8 cellular contexts compared by ENCODE assay signal in genomic region chr22:29907753-29908515, GRCh38. TPM values are rescaled to one million over a fixed set of nuclear protein-coding genes. Genes with fewer than 3 reads are reported as not detected.
DNase-seq lines count a peak whose midpoint lies in the region; ATAC-seq and TF ChIP-seq lines count a peak whose summit lies in the region.

No MANE protein-coding gene starts in this region.

- DNase-seq in DND-41 (peak; percentile 11), fibroblast of pulmonary artery (ENCODE audit: low read depth) (peak; percentile 95), osteocyte (ENCODE audit: extremely low spot score, unreplicated experiment) (no peak)
- DNase-seq in activated effector memory CD4-positive, alpha-beta T cell treated with Interleukin-2 at 50 U/mL for 16 hours: no peak

- H3K36me3 ChIP-seq in DND-41 (ENCODE audit: insufficient read depth, low read length): no peaks in the 10 kb centered on the region
- H3K36me3 ChIP-seq in Loucy (ENCODE audit: insufficient read depth, low read length): no peaks in the 10 kb centered on the region

- H3K27me3 ChIP-seq in DND-41 (ENCODE audit: insufficient read depth, low read length, poor library complexity): no peaks in the 10 kb centered on the region
- no peaks in the 10 kb centered on the region for H3K27me3 ChIP-seq in Loucy (ENCODE audit: insufficient read depth, low read length, poor library complexity, severe bottlenecking)

- H2AFZ ChIP-seq in DND-41 (ENCODE audit: low read depth, low read length) (no peak overlapping the region), Loucy (ENCODE audit: low read length) (no peak overlapping the region)

- peak; percentile 45; the same call in 1 of the 3 replicates for ATAC-seq in DND-41 (ENCODE audit: insufficient read depth, low read depth)
- peak; percentile 86 for ATAC-seq in SK-N-SH treated with all-trans-retinoic acid at 6 μM for 48 hours
- no peak for ATAC-seq in stimulated activated memory B cell treated with anti-CD40 and anti-IgM and Interleukin-4, amounts not matched to agents 10 μg/mL and 1 μg/mL and 100 μg/mL, for 72 hours
- ATAC-seq in GM21515 (IDR thresholded peaks at IDR 0.05; ENCODE audit: unreplicated experiment): no peak

- H3K27ac ChIP-seq in DND-41 (ENCODE audit: low read length): no peak overlapping the region

- no peaks in the 10 kb centered on the region for H3K4me1 ChIP-seq in DND-41 (ENCODE audit: insufficient read depth, low read length)
- H3K4me1 ChIP-seq in Loucy (ENCODE audit: insufficient read depth, low read length, poor library complexity, severe bottlenecking): peaks cover 22% of the 10 kb centered on the region

- H3K4me3 Mint-ChIP-seq in osteocyte (ENCODE audit: unreplicated experiment): no peak overlapping the region
- H3K4me3 Mint-ChIP-seq in stimulated activated memory B cell treated with anti-CD40 and anti-IgM and Interleukin-4, amounts not matched to agents 10 μg/mL and 1 μg/mL and 100 μg/mL, for 72 hours: no peak overlapping the region

- H3K79me2 ChIP-seq in DND-41 (ENCODE audit: insufficient read depth, low read length) (peaks cover 88% of the 10 kb centered on the region), Loucy (ENCODE audit: insufficient read depth, low read length) (peaks cover 92% of the 10 kb centered on the region)

- H3K4me3 ChIP-seq in DND-41 (ENCODE audit: low read depth in 1 of 2, low read length in 2 of 2) (no peak overlapping the region), Loucy (ENCODE audit: low read length, poor library complexity, severe bottlenecking) (peak overlapping the region; percentile 3), fibroblast of pulmonary artery (replicated peaks; ENCODE audit: low read depth, low read length) (no peak overlapping the region)

- peaks cover 33% of the 10 kb centered on the region for H4K20me1 ChIP-seq in DND-41 (ENCODE audit: insufficient read depth, low read length)
- H4K20me1 ChIP-seq in Loucy (ENCODE audit: insufficient read depth, low read length, poor library complexity, severe bottlenecking): peaks cover 26% of the 10 kb centered on the region

- H3K9me3 Mint-ChIP-seq in osteocyte (ENCODE audit: unreplicated experiment): no peaks in the 10 kb centered on the region
- no peaks in the 10 kb centered on the region for H3K9me3 Mint-ChIP-seq in stimulated activated memory B cell treated with anti-CD40 and anti-IgM and Interleukin-4, amounts not matched to agents 10 μg/mL and 1 μg/mL and 100 μg/mL, for 72 hours

- H3K9ac ChIP-seq in DND-41 (ENCODE audit: low read depth, low read length) (no peak overlapping the region), Loucy (ENCODE audit: low read depth, low read length, poor library complexity, severe bottlenecking) (no peak overlapping the region)

- no peaks in the 10 kb centered on the region; the same call in 1 of the 2 replicates for H3F3A ChIP-seq in Loucy (ENCODE audit: low read depth)

- TF ChIP-seq CTCF in DND-41 (IDR thresholded peaks at IDR 0.05; ENCODE audit: borderline replicate concordance, extremely low read depth, low read length, poor library complexity, severe bottlenecking): no peak
- TF ChIP-seq CTCF in Loucy (conservative IDR thresholded peaks at IDR 0.05; ENCODE audit: low read length): no peak
- no peak for TF ChIP-seq CTCF in fibroblast of pulmonary artery (IDR thresholded peaks at IDR 0.05; ENCODE audit: low read length, missing control alignments)
- TF ChIP-seq CTCF in osteocyte (IDR thresholded peaks at IDR 0.05): no peak

- H3K4me2 ChIP-seq in DND-41 (ENCODE audit: insufficient read depth, low read length) (no peak overlapping the region), Loucy (ENCODE audit: low read depth, low read length, poor library complexity, severe bottlenecking) (peak overlapping the region; percentile 11)

- no peaks in the 10 kb centered on the region for H3K9me2 ChIP-seq in Loucy (replicated peaks; ENCODE audit: low read depth, low read length)

- peak overlapping the region; percentile 24 for H3K27ac Mint-ChIP-seq in osteocyte (ENCODE audit: unreplicated experiment)
- H3K27ac Mint-ChIP-seq in stimulated activated memory B cell treated with anti-CD40 and anti-IgM and Interleukin-4, amounts not matched to agents 10 μg/mL and 1 μg/mL and 100 μg/mL, for 72 hours: no peak overlapping the region

- no peaks in the 10 kb centered on the region for H3K36me3 Mint-ChIP-seq in osteocyte (ENCODE audit: unreplicated experiment)
- no peaks in the 10 kb centered on the region for H3K36me3 Mint-ChIP-seq in stimulated activated memory B cell treated with anti-CD40 and anti-IgM and Interleukin-4, amounts not matched to agents 10 μg/mL and 1 μg/mL and 100 μg/mL, for 72 hours

- no peaks in the 10 kb centered on the region for H3K27me3 Mint-ChIP-seq in osteocyte (ENCODE audit: unreplicated experiment)
- no peaks in the 10 kb centered on the region for H3K27me3 Mint-ChIP-seq in stimulated activated memory B cell treated with anti-CD40 and anti-IgM and Interleukin-4, amounts not matched to agents 10 μg/mL and 1 μg/mL and 100 μg/mL, for 72 hours

- no peaks in the 10 kb centered on the region for H3K9me3 ChIP-seq in DND-41 (ENCODE audit: insufficient read depth, low read length, severe bottlenecking)
- H3K9me3 ChIP-seq in Loucy (ENCODE audit: insufficient read depth, low read depth, low read length): no peaks in the 10 kb centered on the region

- peaks cover 36% of the 10 kb centered on the region for H3K4me1 Mint-ChIP-seq in osteocyte (ENCODE audit: unreplicated experiment)
- H3K4me1 Mint-ChIP-seq in stimulated activated memory B cell treated with anti-CD40 and anti-IgM and Interleukin-4, amounts not matched to agents 10 μg/mL and 1 μg/mL and 100 μg/mL, for 72 hours: peaks cover 55% of the 10 kb centered on the region

TF ChIP-seq in SK-N-SH treated with all-trans-retinoic acid at 6 μM for 48 hours, 23 proteins besides CTCF, POLR2A, EP300 and RAD21:
- TF ChIP-seq ZFP30 (CRISPR knock-in tag; IDR thresholded peaks at IDR 0.05): no peak
- TF ChIP-seq RARB (CRISPR knock-in tag; IDR thresholded peaks at IDR 0.05): no peak
- peak; percentile 70 for TF ChIP-seq ISL1 (CRISPR knock-in tag; IDR thresholded peaks at IDR 0.05)
- TF ChIP-seq OSR1 (CRISPR knock-in tag; IDR thresholded peaks at IDR 0.05): no peak
- TF ChIP-seq GLIS3 (CRISPR knock-in tag; IDR thresholded peaks at IDR 0.05): no peak
- no peak for TF ChIP-seq CSRNP3 (CRISPR knock-in tag; IDR thresholded peaks at IDR 0.05)
- TF ChIP-seq CREB5 (CRISPR knock-in tag; IDR thresholded peaks at IDR 0.05; ENCODE audit: low read depth): 0 out of 2 replicates have a peak, but pooled peaks have one; percentile 3
- no peak for TF ChIP-seq SNAI2 (CRISPR knock-in tag; IDR thresholded peaks at IDR 0.05)

RNA-seq across cellular contexts. Expression of gene MTMR3, which starts 25.0 kb away (rescaled TPM):
- total RNA-seq in osteocyte: 41.2 and 42.5 TPM in 2 replicates

Comparison
In these comparisons a context has a peak if more than half of its experiments do, and no peak if none do; other contexts are left out.
1. ATAC-seq: peak in DND-41 (single experiment) and SK-N-SH treated with all-trans-retinoic acid at 6 μM for 48 hours (single experiment); none in stimulated activated memory B cell treated with anti-CD40 and anti-IgM and Interleukin-4, amounts not matched to agents 10 μg/mL and 1 μg/mL and 100 μg/mL, for 72 hours (single experiment) and GM21515 (single experiment).
2. DNase-seq: peak in DND-41 (single experiment) and fibroblast of pulmonary artery (single experiment); none in osteocyte (single experiment) and activated effector memory CD4-positive, alpha-beta T cell treated with Interleukin-2 at 50 U/mL for 16 hours (single experiment).